10 cellular contexts compared by ENCODE assay signal in genomic region chr4:174214102-174214878, GRCh38.
DNase-seq lines count a peak whose midpoint lies in the region; ATAC-seq and TF ChIP-seq lines count a peak whose summit lies in the region.
"Had no signal": no experiment of that assay in that cellular context is flagged by ENCODE, and none has a peak within 500 bp of the region (broad histone marks: within the 10 kb centered on the region; RNA-seq: fewer than 3 reads in every experiment).

No MANE protein-coding gene starts in this region.

- TF ChIP-seq POLR2A in vagina (IDR thresholded peaks at IDR 0.05), result no peak

- no peaks in the 10 kb centered on the region for H3K9me3 ChIP-seq in vagina
- H3K9me3 ChIP-seq: SJSA1 had no signal

- no peaks in the 10 kb centered on the region for H3K36me3 ChIP-seq in vagina
- H3K36me3 ChIP-seq: SJSA1 had no signal

- POLR2A ChIA-PET in activated CD4-positive, alpha-beta T cell treated with anti-CD3 and anti-CD28 coated beads, Interleukin-2, amount 10 ng/mL, durations not matched to agents 7 days and 5 days (lab: Charles Lee), result no interaction called here

- ATAC-seq in left cardiac atrium (peak; percentile 70 to 79), SK-N-SH treated with all-trans-retinoic acid at 6 μM for 48 hours (no peak)
- peak; percentile 72 for ATAC-seq in stimulated activated effector memory CD8-positive, alpha-beta T cell treated with anti-CD3 and anti-CD28 coated beads, Interleukin-12 subunit alpha, Interleukin-12 subunit beta, amount 100 ng/mL, for 72 hours

- CTCF ChIA-PET in activated CD4-positive, alpha-beta T cell treated with anti-CD3 and anti-CD28 coated beads, Interleukin-2, amount 10 ng/mL, durations not matched to agents 7 days and 5 days (lab: Charles Lee), result no interaction called here

- H3K4me1 Mint-ChIP-seq in activated CD4-positive, alpha-beta T cell treated with anti-CD3 and anti-CD28 coated beads, Interleukin-2, amount 10 ng/mL, durations not matched to agents 7 days and 5 days, result peaks cover 47% of the 10 kb centered on the region
- H3K4me1 Mint-ChIP-seq in stimulated activated effector memory CD8-positive, alpha-beta T cell treated with anti-CD3 and anti-CD28 coated beads, Interleukin-12 subunit alpha, Interleukin-12 subunit beta, amount 100 ng/mL, for 72 hours, result peaks cover 53% of the 10 kb centered on the region

- peaks cover 40% of the 10 kb centered on the region for H3K4me1 ChIP-seq in vagina

- no peaks in the 10 kb centered on the region for H3K9me3 Mint-ChIP-seq in activated CD4-positive, alpha-beta T cell treated with anti-CD3 and anti-CD28 coated beads, Interleukin-2, amount 10 ng/mL, durations not matched to agents 7 days and 5 days
- H3K9me3 Mint-ChIP-seq in stimulated activated effector memory CD8-positive, alpha-beta T cell treated with anti-CD3 and anti-CD28 coated beads, Interleukin-12 subunit alpha, Interleukin-12 subunit beta, amount 100 ng/mL, for 72 hours, result no peaks in the 10 kb centered on the region

- no peaks in the 10 kb centered on the region for H3K36me3 Mint-ChIP-seq in activated CD4-positive, alpha-beta T cell treated with anti-CD3 and anti-CD28 coated beads, Interleukin-2, amount 10 ng/mL, durations not matched to agents 7 days and 5 days (ENCODE audit: low read depth)
- no peaks in the 10 kb centered on the region for H3K36me3 Mint-ChIP-seq in stimulated activated effector memory CD8-positive, alpha-beta T cell treated with anti-CD3 and anti-CD28 coated beads, Interleukin-12 subunit alpha, Interleukin-12 subunit beta, amount 100 ng/mL, for 72 hours

- no peak overlapping the region for H3K27ac ChIP-seq in vagina
- H3K27ac ChIP-seq: SJSA1 had no signal

- H3K27me3 Mint-ChIP-seq in activated CD4-positive, alpha-beta T cell treated with anti-CD3 and anti-CD28 coated beads, Interleukin-2, amount 10 ng/mL, durations not matched to agents 7 days and 5 days, result peaks cover 89% of the 10 kb centered on the region

- H3K4me3 ChIP-seq in vagina, result peak overlapping the region in 1 of 2 donors; percentile 8
- H3K4me3 ChIP-seq: lung, SJSA1 had no signal

- no peak for TF ChIP-seq CTCF in vagina (IDR thresholded peaks at IDR 0.05)

- peak overlapping the region; percentile 42 for H3K4me3 Mint-ChIP-seq in activated CD4-positive, alpha-beta T cell treated with anti-CD3 and anti-CD28 coated beads, Interleukin-2, amount 10 ng/mL, durations not matched to agents 7 days and 5 days
- peak overlapping the region; percentile 64 for H3K4me3 Mint-ChIP-seq in stimulated activated effector memory CD8-positive, alpha-beta T cell treated with anti-CD3 and anti-CD28 coated beads, Interleukin-12 subunit alpha, Interleukin-12 subunit beta, amount 100 ng/mL, for 72 hours

- peak; percentile 24 for DNase-seq in activated CD4-positive, alpha-beta T cell treated with anti-CD3 and anti-CD28 coated beads, Interleukin-2, amount 10 ng/mL, durations not matched to agents 7 days and 5 days
- no peak for DNase-seq in activated CD4-positive, alpha-beta T cell treated with anti-CD3 and anti-CD28 coated beads for 1 hour
- DNase-seq in T-helper 9 cell, result peak; percentile 15
- DNase-seq in left cardiac atrium, result peak; percentile 41
- DNase-seq in stimulated activated effector memory CD8-positive, alpha-beta T cell treated with anti-CD3 and anti-CD28 coated beads, Interleukin-12 subunit alpha, Interleukin-12 subunit beta, amount 100 ng/mL, for 72 hours (ENCODE audit: low spot score in 2 of 2), result peak in 1 of 2 donors; percentile 49
- no peak for DNase-seq in vagina (ENCODE audit: extremely low spot score in 2 of 2)
- DNase-seq in SK-N-DZ (ENCODE audit: low spot score), result no peak

- intact Hi-C loops in left cardiac atrium (cut with DNase I), result loop anchor here in 1 of 2 donors (5.0 kb wide), 1 partner anchor 52 kb away; no protein-coding TSS in a partner anchor
- intact Hi-C loops in vagina (cut with DNase I), result no loop called here

- H3K27ac Mint-ChIP-seq in activated CD4-positive, alpha-beta T cell treated with anti-CD3 and anti-CD28 coated beads, Interleukin-2, amount 10 ng/mL, durations not matched to agents 7 days and 5 days, result peak overlapping the region; percentile 41
- H3K27ac Mint-ChIP-seq in stimulated activated effector memory CD8-positive, alpha-beta T cell treated with anti-CD3 and anti-CD28 coated beads, Interleukin-12 subunit alpha, Interleukin-12 subunit beta, amount 100 ng/mL, for 72 hours, result no peak overlapping the region

- peaks cover 31% of the 10 kb centered on the region for H3K27me3 ChIP-seq in vagina

TF ChIP-seq in SK-N-SH treated with all-trans-retinoic acid at 6 μM for 48 hours, 23 proteins besides CTCF, POLR2A, EP300 and RAD21 (continues in another document):
- no peak for TF ChIP-seq ARNTL (CRISPR knock-in tag; IDR thresholded peaks at IDR 0.05; ENCODE audit: borderline replicate concordance, low read depth)
- TF ChIP-seq ZFP30 (CRISPR knock-in tag; IDR thresholded peaks at IDR 0.05), result no peak
- no peak for TF ChIP-seq CSRNP3 (CRISPR knock-in tag; IDR thresholded peaks at IDR 0.05)
- no peak for TF ChIP-seq SNAI2 (CRISPR knock-in tag; IDR thresholded peaks at IDR 0.05)
- TF ChIP-seq BACH2 (CRISPR knock-in tag; IDR thresholded peaks at IDR 0.05; ENCODE audit: borderline replicate concordance), result no peak
- no peak for TF ChIP-seq ZFP3 (CRISPR knock-in tag; IDR thresholded peaks at IDR 0.05)
- TF ChIP-seq GLIS3 (CRISPR knock-in tag; IDR thresholded peaks at IDR 0.05), result no peak
- no peak for TF ChIP-seq ZNF565 (CRISPR knock-in tag; conservative IDR thresholded peaks at IDR 0.05; ENCODE audit: low read depth)
- TF ChIP-seq PPARA (CRISPR knock-in tag; IDR thresholded peaks at IDR 0.05; ENCODE audit: borderline replicate concordance), result no peak
- TF ChIP-seq ISL1 (CRISPR knock-in tag; IDR thresholded peaks at IDR 0.05), result no peak
- TF ChIP-seq, protein P1, sequence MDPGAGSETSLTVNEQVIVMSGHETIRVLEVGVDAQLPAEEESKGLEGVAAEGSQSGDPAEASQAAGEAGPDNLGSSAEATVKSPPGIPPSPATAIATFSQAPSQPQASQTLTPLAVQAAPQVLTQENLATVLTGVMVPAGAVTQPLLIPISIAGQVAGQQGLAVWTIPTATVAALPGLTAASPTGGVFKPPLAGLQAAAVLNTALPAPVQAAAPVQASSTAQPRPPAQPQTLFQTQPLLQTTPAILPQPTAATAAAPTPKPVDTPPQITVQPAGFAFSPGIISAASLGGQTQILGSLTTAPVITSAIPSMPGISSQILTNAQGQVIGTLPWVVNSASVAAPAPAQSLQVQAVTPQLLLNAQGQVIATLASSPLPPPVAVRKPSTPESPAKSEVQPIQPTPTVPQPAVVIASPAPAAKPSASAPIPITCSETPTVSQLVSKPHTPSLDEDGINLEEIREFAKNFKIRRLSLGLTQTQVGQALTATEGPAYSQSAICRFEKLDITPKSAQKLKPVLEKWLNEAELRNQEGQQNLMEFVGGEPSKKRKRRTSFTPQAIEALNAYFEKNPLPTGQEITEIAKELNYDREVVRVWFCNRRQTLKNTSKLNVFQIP (CRISPR knock-in tag; IDR thresholded peaks at IDR 0.05; ENCODE audit: borderline replicate concordance, low read depth), result no peak
- TF ChIP-seq CREB5 (CRISPR knock-in tag; IDR thresholded peaks at IDR 0.05; ENCODE audit: low read depth), result no peak
- no peak for TF ChIP-seq TSHZ2 (CRISPR knock-in tag; IDR thresholded peaks at IDR 0.05)
- TF ChIP-seq TOX (CRISPR knock-in tag; IDR thresholded peaks at IDR 0.05; ENCODE audit: borderline replicate concordance), result no peak

Comparison
In these comparisons a context has a peak if more than half of its experiments do, and no peak if none do; other contexts are left out.
1. DNase-seq: peak in activated CD4-positive, alpha-beta T cell treated with anti-CD3 and anti-CD28 coated beads, Interleukin-2, amount 10 ng/mL, durations not matched to agents 7 days and 5 days (single experiment), T-helper 9 cell (single experiment) and left cardiac atrium (single experiment); none in activated CD4-positive, alpha-beta T cell treated with anti-CD3 and anti-CD28 coated beads for 1 hour (single experiment), vagina (0 of 2) and SK-N-DZ (single experiment).